Comparison of ENCODE assay signal across 17 cellular contexts in the genomic region with DNA sequence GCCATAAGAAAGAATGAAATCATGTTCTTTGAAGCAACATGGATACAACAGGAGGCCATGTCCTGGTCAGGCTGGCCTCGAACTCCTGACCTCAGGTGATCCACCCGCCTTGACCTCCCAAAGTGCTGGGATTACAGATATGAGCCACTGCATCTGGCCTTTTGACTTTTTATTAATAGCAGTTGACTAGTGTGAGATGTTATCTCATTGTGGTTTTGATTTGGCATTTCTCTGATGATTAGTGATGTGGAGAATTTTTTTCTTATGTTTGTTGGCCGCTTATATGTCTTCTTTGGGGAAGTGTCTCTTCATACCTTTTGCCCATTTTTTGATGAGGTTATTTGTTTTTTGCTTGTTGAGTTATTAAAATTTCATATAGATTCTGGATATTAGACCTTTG.
DNase-seq lines count a peak whose midpoint lies in the region; TF ChIP-seq lines count a peak whose summit lies in the region.
"Had no signal": no experiment of that assay in that cellular context is flagged by ENCODE, and none has a peak within 500 bp of the region (broad histone marks: within the 10 kb centered on the region; RNA-seq: fewer than 3 reads in every experiment).

No MANE protein-coding gene starts in this region.

- WGBS in SK-N-SH (ENCODE audit: low lambda C conversion rate) = 75% methylated on average over 3 of the region's 3 CpGs

- no peaks in the 10 kb centered on the region for H3K27me3 ChIP-seq in cardiac muscle cell
- H3K27me3 ChIP-seq in SK-N-SH (ENCODE audit: insufficient read depth) = no peaks in the 10 kb centered on the region
- H3K27me3 ChIP-seq in Caco-2 (replicated peaks; ENCODE audit: control insufficient read depth, insufficient read depth, low read length) = no peaks in the 10 kb centered on the region

- intact Hi-C loops in cardiac septum (cut with DNase I) (no loop called here), Caco-2 (cut with micrococcal nuclease; ENCODE audit: unreplicated experiment) (no loop called here)

- H3K9me3 Mint-ChIP-seq in Caco-2 (ENCODE audit: unreplicated experiment) = no peaks in the 10 kb centered on the region

- H2AFZ ChIP-seq in SK-N-SH (ENCODE audit: low read depth) = no peak overlapping the region
- H2AFZ ChIP-seq: GM23248 had no signal

- H3K36me3 ChIP-seq in cardiac muscle cell (no peaks in the 10 kb centered on the region), SK-N-SH (replicated peaks in 1 of 2; ENCODE audit: control insufficient read depth in 1 of 2, insufficient read depth in 2 of 2, low read length in 1 of 2) (peaks cover 0 to 50% of the 10 kb centered on the region in 2 experiments), Caco-2 (ENCODE audit: control insufficient read depth, insufficient read depth, low read length) (no peaks in the 10 kb centered on the region)

- TF ChIP-seq CTCF in cardiac muscle cell (IDR thresholded peaks at IDR 0.05; ENCODE audit: low read depth, low read length) (no peak), SK-N-SH (IDR thresholded peaks at IDR 0.05) (no peak), Caco-2 (IDR thresholded peaks at IDR 0.05; ENCODE audit: insufficient read depth in 1 of 2, low read depth in 1 of 2, low read length in 1 of 2, severe bottlenecking in 1 of 2, unreplicated experiment in 1 of 2) (no peak)

- no peaks in the 10 kb centered on the region for H3K9me2 ChIP-seq in SK-N-SH

- BruUV-seq in Caco-2 (replicated peaks; lab: Mats Ljungman, UMichigan) = no TSS peak

- TF ChIP-seq RAD21 in SK-N-SH (IDR thresholded peaks at IDR 0.05; ENCODE audit: low read length) = no peak

- no peak overlapping the region for H3K4me3 Mint-ChIP-seq in Caco-2 (ENCODE audit: unreplicated experiment)
- H3K4me3 Mint-ChIP-seq: CD4-positive, alpha-beta T cell had no signal

- no peaks in the 10 kb centered on the region for H3K36me3 Mint-ChIP-seq in Caco-2 (ENCODE audit: insufficient read depth, unreplicated experiment)

- no peak overlapping the region for H3K27ac Mint-ChIP-seq in Caco-2 (ENCODE audit: unreplicated experiment)
- H3K27ac Mint-ChIP-seq: CD4-positive, alpha-beta T cell had no signal

- CTCF ChIA-PET in SK-N-SH (lab: Yijun Ruan, JAX) (interaction anchor here (1.5 kb wide), 1 partner anchor 12 kb away, joined by 3 read pairs; no protein-coding TSS in a partner anchor), Caco-2 (lab: Charles Lee) (no interaction called here)

- peak overlapping the region; percentile 2; the same call in 1 of the 2 replicates for H3K9ac ChIP-seq in SK-N-SH
- H3K9ac ChIP-seq: GM23248 had no signal

- peak overlapping the region; percentile 59 for H3K27ac ChIP-seq in cardiac muscle cell
- peak overlapping the region; percentile 44 to 81; a peak in 3 of 4 replicates for H3K27ac ChIP-seq in SK-N-SH (ENCODE audit: low read depth in 2 of 2, low read length in 1 of 2)
- H3K27ac ChIP-seq: 22Rv1, A549, C4-2B, GM23248 had no signal

- H3K9me3 ChIP-seq in cardiac muscle cell (ENCODE audit: low read depth) (no peaks in the 10 kb centered on the region), SK-N-SH (no peaks in the 10 kb centered on the region), Caco-2 (no peaks in the 10 kb centered on the region)
- H3K9me3 ChIP-seq: A549 had no signal

- TF ChIP-seq EP300 in SK-N-SH (IDR thresholded peaks at IDR 0.05; ENCODE audit: borderline replicate concordance in 1 of 2, low read depth in 1 of 2, low read length in 1 of 2) = peak in 1 of 2 experiments; percentile 93; a peak in 3 of 4 replicates

- peaks cover 93% of the 10 kb centered on the region for H3K79me2 ChIP-seq in SK-N-SH (ENCODE audit: insufficient read depth)

- H3K4me1 ChIP-seq in cardiac muscle cell (ENCODE audit: low read depth) (peaks cover 8% of the 10 kb centered on the region), SK-N-SH (ENCODE audit: control insufficient read depth in 1 of 2, insufficient read depth in 2 of 2, low read depth in 1 of 2, low read length in 1 of 2) (peaks cover 0 to 4% of the 10 kb centered on the region in 2 experiments; a peak in 2 of 4 replicates), Caco-2 (no peaks in the 10 kb centered on the region)
- H3K4me1 ChIP-seq: A549 had no signal

- H3F3A ChIP-seq in SK-N-SH (replicated peaks; ENCODE audit: insufficient read depth) = peaks cover 25% of the 10 kb centered on the region

- H4K20me1 ChIP-seq in SK-N-SH (ENCODE audit: insufficient read depth) = no peaks in the 10 kb centered on the region

- H3K4me3 ChIP-seq in cardiac muscle cell (no peak overlapping the region), SK-N-SH (ENCODE audit: low read depth in 2 of 2, low read length in 1 of 2) (no peak overlapping the region), Caco-2 (ENCODE audit: low read depth, low read length) (no peak overlapping the region)
- H3K4me3 ChIP-seq: A549, GM23248 had no signal

- peaks cover 2% of the 10 kb centered on the region for H3K27me3 Mint-ChIP-seq in Caco-2 (ENCODE audit: insufficient read depth, unreplicated experiment)
- H3K27me3 Mint-ChIP-seq: CD4-positive, alpha-beta T cell had no signal

- POLR2A ChIA-PET in SK-N-SH (lab: Yijun Ruan, JAX) = no interaction called here
- POLR2A ChIA-PET in Caco-2 (lab: Charles Lee) = no interaction called here

- no peaks in the 10 kb centered on the region for H3K4me1 Mint-ChIP-seq in Caco-2 (ENCODE audit: low read depth, unreplicated experiment)

- DNase-seq in cardiac muscle cell (ENCODE audit: low read depth in 1 of 2, low spot score in 1 of 2) (no peak), cardiac septum (ENCODE audit: low spot score) (no peak), SK-N-SH (no peak), myocyte (ENCODE audit: low read depth) (peak; percentile 46), COR-L47 (lab: John Stamatoyannopoulos, UW) (no peak), Caco-2 (no peak), NCI-H1105 treated with DMSO at 0.1 percent for 48 hours (lab: John Stamatoyannopoulos, UW) (no peak)
- DNase-seq: AML-193; Calu3; CD4-positive, alpha-beta T cell; DMS79 treated with DMSO at 0.1 percent for 48 hours; EL; GM23248; H7 had no signal

- H3K4me2 ChIP-seq in SK-N-SH = no peak overlapping the region
- H3K4me2 ChIP-seq: A549 had no signal

TF ChIP-seq in SK-N-SH, 30 proteins besides CTCF, POLR2A, EP300 and RAD21 (continues in another document):
- TF ChIP-seq ZBTB33 (IDR thresholded peaks at IDR 0.05; ENCODE audit: borderline replicate concordance, low read depth) = peak; percentile 20; the same call in 1 of the 2 replicates
- TF ChIP-seq TEAD4 (IDR thresholded peaks at IDR 0.05; ENCODE audit: borderline replicate concordance, insufficient read depth) = peak; percentile 78; the same call in 1 of the 2 replicates
- TF ChIP-seq FOXM1 (IDR thresholded peaks at IDR 0.05; ENCODE audit: low read depth) = peak; percentile 50; the same call in 1 of the 2 replicates
- peak; percentile 55; the same call in 1 of the 2 replicates for TF ChIP-seq FOSL2 (IDR thresholded peaks at IDR 0.05; ENCODE audit: borderline replicate concordance, low read depth)
- no peak for TF ChIP-seq REST (IDR thresholded peaks at IDR 0.05; ENCODE audit: low read depth, low read length)
- peak; percentile 93 for TF ChIP-seq MEF2A (IDR thresholded peaks at IDR 0.05; ENCODE audit: borderline replicate concordance, low read depth)
- TF ChIP-seq EZH2phosphoT487 (IDR thresholded peaks at IDR 0.05; ENCODE audit: borderline replicate concordance, low read depth) = no peak
- peak; percentile 80 for TF ChIP-seq NFIC (IDR thresholded peaks at IDR 0.05; ENCODE audit: borderline replicate concordance)
- peak; percentile 95 for TF ChIP-seq TCF12 (IDR thresholded peaks at IDR 0.05)
- TF ChIP-seq JUND (IDR thresholded peaks at IDR 0.05) = peak; percentile 87
- peak; percentile 54; the same call in 1 of the 2 replicates for TF ChIP-seq POLR2AphosphoS5 (IDR thresholded peaks at IDR 0.05; ENCODE audit: low read depth, low read length)
- peak; percentile 99 for TF ChIP-seq RXRA (IDR thresholded peaks at IDR 0.05; ENCODE audit: borderline replicate concordance, low read depth)
